8 cellular contexts compared by ENCODE assay signal in the genomic region with DNA sequence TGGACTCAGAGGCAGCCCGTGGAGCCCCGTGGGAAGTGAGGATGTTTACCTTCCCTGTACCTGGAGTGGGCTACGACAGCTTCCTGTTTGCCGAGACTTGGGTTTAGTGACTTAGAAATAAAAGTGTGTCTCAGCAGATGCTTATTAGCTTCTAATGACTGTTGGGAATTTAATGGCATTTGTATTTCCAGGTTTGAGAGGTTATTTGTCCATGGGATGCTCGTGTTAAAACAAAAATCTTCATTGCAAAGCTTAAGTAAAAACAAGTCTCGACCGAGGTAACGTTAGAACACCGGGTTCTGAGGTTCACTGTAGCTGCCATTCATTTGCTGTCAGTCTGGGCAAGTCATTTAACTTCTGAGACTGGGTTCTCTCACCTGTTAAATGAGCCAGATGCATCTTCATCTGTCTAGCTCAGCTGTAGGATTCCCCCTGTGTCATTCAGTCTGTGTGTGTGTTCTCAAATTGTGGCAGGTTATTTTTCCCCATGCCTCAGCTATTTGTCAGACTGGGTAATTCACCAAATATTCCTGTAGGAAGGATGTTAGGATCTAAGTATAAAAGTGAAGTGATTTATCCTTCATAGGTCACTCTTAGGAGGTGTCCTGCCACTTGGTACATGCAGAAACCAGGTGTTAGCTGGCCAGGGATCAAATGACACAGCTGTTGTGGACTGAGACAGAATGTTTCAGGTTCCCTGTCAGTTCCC. TPM values are rescaled to one million over a fixed set of nuclear protein-coding genes. Genes with fewer than 3 reads are reported as not detected.
DNase-seq lines count a peak whose midpoint lies in the region; ATAC-seq and TF ChIP-seq lines count a peak whose summit lies in the region.

No MANE protein-coding gene starts in this region.

- H3K9me3 ChIP-seq in right atrium auricular region (no peaks in the 10 kb centered on the region), transverse colon (no peaks in the 10 kb centered on the region)

- H3K27ac Mint-ChIP-seq in IgD-negative memory B cell = peak overlapping the region; percentile 61 to 92 (median 62)

- H3K4me1 ChIP-seq in right atrium auricular region (peaks cover 0 to 17% of the 10 kb centered on the region in 2 donors), transverse colon (peaks cover 5 to 24% (median 9%) of the 10 kb centered on the region in 4 donors)

- H3K27ac ChIP-seq in right atrium auricular region (peak overlapping the region; percentile 76 to 88), transverse colon (peak overlapping the region; percentile 87 to 90 (median 88))

- H3K9me3 Mint-ChIP-seq in IgD-negative memory B cell = no peaks in the 10 kb centered on the region

- DNase-seq in right atrium auricular region (ENCODE audit: low spot score) (no peak), left ventricle myocardium superior (no peak), astrocyte of the spinal cord (ENCODE audit: low read depth, low spot score) (no peak), lower leg skin (ENCODE audit: low spot score in 2 of 2) (no peak), transverse colon (no peak), DMS153 (lab: John Stamatoyannopoulos, UW) (no peak)

- TF ChIP-seq EP300 in transverse colon (IDR thresholded peaks at IDR 0.05; ENCODE audit: low read depth) = no peak

- TF ChIP-seq CTCF in right atrium auricular region (IDR thresholded peaks at IDR 0.05) (no peak), astrocyte of the spinal cord (IDR thresholded peaks at IDR 0.05; ENCODE audit: low read depth, low read length) (no peak), lower leg skin (IDR thresholded peaks at IDR 0.05) (no peak), transverse colon (IDR thresholded peaks at IDR 0.05) (no peak)

- in situ Hi-C loops in astrocyte of the spinal cord (cut with HindIII; ENCODE audit: low sequenced_read_pairs) = no loop called here
- in situ Hi-C loops in transverse colon (cut with MboI; ENCODE audit: low pct_ligation_motif_present in 1 of 4, low pct_unique_long_range_greater_than_20kb in 1 of 4, low sequenced_read_pairs in 3 of 4) = no loop called here

- H3K27me3 Mint-ChIP-seq in IgD-negative memory B cell = no peaks in the 10 kb centered on the region

- H3K4me3 ChIP-seq in right atrium auricular region = peak overlapping the region; percentile 91 to 96
- peak overlapping the region; percentile 71 for H3K4me3 ChIP-seq in astrocyte of the spinal cord (ENCODE audit: low read depth, low read length)
- H3K4me3 ChIP-seq in lower leg skin (ENCODE audit: low read depth, poor library complexity, severe bottlenecking) = peak overlapping the region; percentile 86
- H3K4me3 ChIP-seq in transverse colon = peak overlapping the region; percentile 75 to 99 (median 87)

- H3K36me3 Mint-ChIP-seq in IgD-negative memory B cell = peaks cover 1% of the 10 kb centered on the region

- H3K4me1 Mint-ChIP-seq in IgD-negative memory B cell = peaks cover 14 to 17% (median 16%) of the 10 kb centered on the region in 3 donors

- TF ChIP-seq POLR2A in lower leg skin (IDR thresholded peaks at IDR 0.05) = no peak
- TF ChIP-seq POLR2A in transverse colon (IDR thresholded peaks at IDR 0.05) = no peak

- intact Hi-C loops in left ventricle myocardium superior (cut with micrococcal nuclease) = no loop called here
- intact Hi-C loops in lower leg skin (cut with DNase I; ENCODE audit: low total_unique reads) = no loop called here
- intact Hi-C loops in transverse colon (cut with DNase I; ENCODE audit: low total_unique reads) = loop anchor here (5.0 kb wide), 1 partner anchor 302 kb away; no protein-coding TSS in a partner anchor

- H3K36me3 ChIP-seq in right atrium auricular region (peaks cover 27% of the 10 kb centered on the region), transverse colon (peaks cover 0 to 16% (median 10%) of the 10 kb centered on the region in 4 donors)

- no peaks in the 10 kb centered on the region for H3K27me3 ChIP-seq in right atrium auricular region
- H3K27me3 ChIP-seq in transverse colon = no peaks in the 10 kb centered on the region

- peak overlapping the region; percentile 88 to 95 (median 94) for H3K4me3 Mint-ChIP-seq in IgD-negative memory B cell

- ATAC-seq in left ventricle myocardium superior (no peak), GM18517 (IDR thresholded peaks at IDR 0.05; ENCODE audit: unreplicated experiment) (no peak)

- WGBS in lower leg skin, 2 donors = 1% methylated on average over 9 of the region's 9 CpGs
- 2% methylated on average over 7 to 9 of the region's 9 CpGs for WGBS in transverse colon (ENCODE audit: low coverage in 1 of 2), 2 donors

RNA-seq across cellular contexts. Expression of gene EI24, which starts 0.8 kb away (rescaled TPM):
- 10 to 100 TPM; 69.0 to 71.7 TPM for total RNA-seq in right atrium auricular region
- 63.0 TPM for total RNA-seq in left ventricle myocardium superior
- 41.8 TPM for polyA plus RNA-seq in IgD-negative memory B cell
- 10 to 100 TPM; 66.4 to 99.5 (median 90.6) TPM for total RNA-seq in lower leg skin
- 100 to 1,000 TPM in 1 of 4 donors, 10 to 100 TPM in 3; 53.9 to 107 (median 80.4) TPM for total RNA-seq in transverse colon

RNA-seq across cellular contexts. Expression of gene STT3A, which starts 22.6 kb away (rescaled TPM):
- total RNA-seq in right atrium auricular region (10 to 100 TPM; 51.7 to 69.7 TPM), left ventricle myocardium superior (58.6 TPM), lower leg skin (10 to 100 TPM; 42.8 to 56.5 (median 50.4) TPM), transverse colon (10 to 100 TPM; 21.7 to 73.2 (median 64.3) TPM)
- 57.7 TPM for polyA plus RNA-seq in IgD-negative memory B cell

RNA-seq across cellular contexts. Expression of gene CHEK1, which starts 54.9 kb away (rescaled TPM):
- total RNA-seq in right atrium auricular region = under 1 TPM; 0.59 to 0.89 TPM
- total RNA-seq in left ventricle myocardium superior = 1.5 TPM
- 2.8 TPM for polyA plus RNA-seq in IgD-negative memory B cell
- 1 to 10 TPM in 3 of 4 donors, under 1 TPM in 1; 0.99 to 8.0 (median 1.9) TPM for total RNA-seq in lower leg skin
- total RNA-seq in transverse colon = 100 to 1,000 TPM in 1 of 4 donors, 1 to 10 TPM in 2, under 1 TPM in 1; 0.37 to 194 (median 4.3) TPM
